In the genomic region with DNA sequence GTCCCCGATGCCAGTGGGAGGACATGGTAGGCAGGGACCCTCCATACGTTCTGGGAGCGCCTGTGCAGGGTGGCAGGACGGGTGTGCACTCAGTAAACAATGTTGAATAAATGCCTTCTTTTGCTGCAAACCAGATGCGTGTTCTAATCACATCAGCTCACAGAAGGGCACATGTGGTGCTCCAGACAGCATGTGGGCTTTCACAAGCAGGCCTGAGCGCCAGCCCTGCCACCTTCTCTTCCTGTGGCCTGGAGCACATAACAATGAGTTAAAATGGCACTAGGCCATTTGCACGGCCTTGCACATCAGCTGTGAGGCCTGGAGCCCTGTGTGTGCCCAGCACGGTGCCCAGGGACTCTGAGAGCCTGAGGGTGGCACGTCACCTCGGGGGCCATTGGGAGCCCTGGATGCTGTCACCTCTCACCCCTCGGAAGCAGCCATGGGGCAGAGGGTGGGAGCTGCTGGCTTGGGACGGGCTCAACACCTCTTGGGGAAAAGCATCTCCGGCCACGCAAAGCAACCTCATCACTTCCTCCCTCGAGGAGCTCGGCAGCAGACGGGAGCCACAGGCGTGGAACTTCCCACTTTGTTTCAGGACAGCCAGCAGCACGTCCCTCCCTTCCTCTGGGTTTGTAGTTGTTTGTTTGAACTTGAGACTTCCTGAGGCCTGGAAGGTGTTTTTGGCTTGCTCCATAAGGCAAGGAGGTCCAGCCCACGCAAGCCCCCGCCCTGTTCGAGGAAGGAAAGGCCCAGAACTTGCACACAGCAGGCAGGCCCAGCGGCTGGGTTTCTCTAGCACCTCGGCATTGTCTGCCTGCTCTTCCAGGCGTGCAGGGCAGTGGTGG, we compare ENCODE assay signal across 2 cellular contexts.
TF ChIP-seq lines count a peak whose summit lies in the region.

No MANE protein-coding gene starts in this region.

TF ChIP-seq in SK-N-SH, 30 proteins besides CTCF, POLR2A, EP300 and RAD21:
- TF ChIP-seq FOXJ3 (CRISPR knock-in tag; IDR thresholded peaks at IDR 0.05) (0 out of 2 replicates have a peak, but pooled peaks have one; percentile 7), MXI1 (IDR thresholded peaks at IDR 0.05; ENCODE audit: low read depth, low read length) (peak; percentile 82), RXRA (IDR thresholded peaks at IDR 0.05; ENCODE audit: borderline replicate concordance, low read depth) (no peak), FOXM1 (IDR thresholded peaks at IDR 0.05; ENCODE audit: low read depth) (no peak)

TF ChIP-seq in SK-N-SH treated with all-trans-retinoic acid at 6 μM for 48 hours, 23 proteins besides CTCF, POLR2A, EP300 and RAD21:
- TF ChIP-seq ZNF8 (CRISPR knock-in tag; IDR thresholded peaks at IDR 0.05) (no peak), CSDC2 (CRISPR knock-in tag; IDR thresholded peaks at IDR 0.05) (no peak), TOX (CRISPR knock-in tag; IDR thresholded peaks at IDR 0.05; ENCODE audit: borderline replicate concordance) (no peak), PPARA (CRISPR knock-in tag; IDR thresholded peaks at IDR 0.05; ENCODE audit: borderline replicate concordance) (no peak), ZFP30 (CRISPR knock-in tag; IDR thresholded peaks at IDR 0.05) (no peak), ZNF565 (CRISPR knock-in tag; conservative IDR thresholded peaks at IDR 0.05; ENCODE audit: low read depth) (no peak), GLIS3 (CRISPR knock-in tag; IDR thresholded peaks at IDR 0.05) (no peak), ZC3H10 (CRISPR knock-in tag; IDR thresholded peaks at IDR 0.05) (no peak), ARNTL (CRISPR knock-in tag; IDR thresholded peaks at IDR 0.05; ENCODE audit: borderline replicate concordance, low read depth) (no peak), RARB (CRISPR knock-in tag; IDR thresholded peaks at IDR 0.05) (no peak), SNAI2 (CRISPR knock-in tag; IDR thresholded peaks at IDR 0.05) (no peak), OSR1 (CRISPR knock-in tag; IDR thresholded peaks at IDR 0.05) (no peak), ESRRG (CRISPR knock-in tag; IDR thresholded peaks at IDR 0.05) (no peak), ISL1 (CRISPR knock-in tag; IDR thresholded peaks at IDR 0.05) (no peak), TCF4 (CRISPR knock-in tag; IDR thresholded peaks at IDR 0.05; ENCODE audit: borderline replicate concordance) (no peak)
- TF ChIP-seq, protein P1, sequence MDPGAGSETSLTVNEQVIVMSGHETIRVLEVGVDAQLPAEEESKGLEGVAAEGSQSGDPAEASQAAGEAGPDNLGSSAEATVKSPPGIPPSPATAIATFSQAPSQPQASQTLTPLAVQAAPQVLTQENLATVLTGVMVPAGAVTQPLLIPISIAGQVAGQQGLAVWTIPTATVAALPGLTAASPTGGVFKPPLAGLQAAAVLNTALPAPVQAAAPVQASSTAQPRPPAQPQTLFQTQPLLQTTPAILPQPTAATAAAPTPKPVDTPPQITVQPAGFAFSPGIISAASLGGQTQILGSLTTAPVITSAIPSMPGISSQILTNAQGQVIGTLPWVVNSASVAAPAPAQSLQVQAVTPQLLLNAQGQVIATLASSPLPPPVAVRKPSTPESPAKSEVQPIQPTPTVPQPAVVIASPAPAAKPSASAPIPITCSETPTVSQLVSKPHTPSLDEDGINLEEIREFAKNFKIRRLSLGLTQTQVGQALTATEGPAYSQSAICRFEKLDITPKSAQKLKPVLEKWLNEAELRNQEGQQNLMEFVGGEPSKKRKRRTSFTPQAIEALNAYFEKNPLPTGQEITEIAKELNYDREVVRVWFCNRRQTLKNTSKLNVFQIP (CRISPR knock-in tag; IDR thresholded peaks at IDR 0.05; ENCODE audit: borderline replicate concordance, low read depth) = no peak
- TF ChIP-seq, protein P2, sequence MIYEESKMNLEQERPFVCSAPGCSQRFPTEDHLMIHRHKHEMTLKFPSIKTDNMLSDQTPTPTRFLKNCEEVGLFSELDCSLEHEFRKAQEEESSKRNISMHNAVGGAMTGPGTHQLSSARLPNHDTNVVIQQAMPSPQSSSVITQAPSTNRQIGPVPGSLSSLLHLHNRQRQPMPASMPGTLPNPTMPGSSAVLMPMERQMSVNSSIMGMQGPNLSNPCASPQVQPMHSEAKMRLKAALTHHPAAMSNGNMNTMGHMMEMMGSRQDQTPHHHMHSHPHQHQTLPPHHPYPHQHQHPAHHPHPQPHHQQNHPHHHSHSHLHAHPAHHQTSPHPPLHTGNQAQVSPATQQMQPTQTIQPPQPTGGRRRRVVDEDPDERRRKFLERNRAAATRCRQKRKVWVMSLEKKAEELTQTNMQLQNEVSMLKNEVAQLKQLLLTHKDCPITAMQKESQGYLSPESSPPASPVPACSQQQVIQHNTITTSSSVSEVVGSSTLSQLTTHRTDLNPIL (CRISPR knock-in tag; IDR thresholded peaks at IDR 0.05; ENCODE audit: low read depth) = no peak
- TF ChIP-seq, protein P3, sequence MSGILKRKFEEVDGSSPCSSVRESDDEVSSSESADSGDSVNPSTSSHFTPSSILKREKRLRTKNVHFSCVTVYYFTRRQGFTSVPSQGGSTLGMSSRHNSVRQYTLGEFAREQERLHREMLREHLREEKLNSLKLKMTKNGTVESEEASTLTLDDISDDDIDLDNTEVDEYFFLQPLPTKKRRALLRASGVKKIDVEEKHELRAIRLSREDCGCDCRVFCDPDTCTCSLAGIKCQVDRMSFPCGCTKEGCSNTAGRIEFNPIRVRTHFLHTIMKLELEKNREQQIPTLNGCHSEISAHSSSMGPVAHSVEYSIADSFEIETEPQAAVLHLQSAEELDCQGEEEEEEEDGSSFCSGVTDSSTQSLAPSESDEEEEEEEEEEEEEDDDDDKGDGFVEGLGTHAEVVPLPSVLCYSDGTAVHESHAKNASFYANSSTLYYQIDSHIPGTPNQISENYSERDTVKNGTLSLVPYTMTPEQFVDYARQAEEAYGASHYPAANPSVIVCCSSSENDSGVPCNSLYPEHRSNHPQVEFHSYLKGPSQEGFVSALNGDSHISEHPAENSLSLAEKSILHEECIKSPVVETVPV (CRISPR knock-in tag; IDR thresholded peaks at IDR 0.05) = no peak
- TF ChIP-seq, protein P4, sequence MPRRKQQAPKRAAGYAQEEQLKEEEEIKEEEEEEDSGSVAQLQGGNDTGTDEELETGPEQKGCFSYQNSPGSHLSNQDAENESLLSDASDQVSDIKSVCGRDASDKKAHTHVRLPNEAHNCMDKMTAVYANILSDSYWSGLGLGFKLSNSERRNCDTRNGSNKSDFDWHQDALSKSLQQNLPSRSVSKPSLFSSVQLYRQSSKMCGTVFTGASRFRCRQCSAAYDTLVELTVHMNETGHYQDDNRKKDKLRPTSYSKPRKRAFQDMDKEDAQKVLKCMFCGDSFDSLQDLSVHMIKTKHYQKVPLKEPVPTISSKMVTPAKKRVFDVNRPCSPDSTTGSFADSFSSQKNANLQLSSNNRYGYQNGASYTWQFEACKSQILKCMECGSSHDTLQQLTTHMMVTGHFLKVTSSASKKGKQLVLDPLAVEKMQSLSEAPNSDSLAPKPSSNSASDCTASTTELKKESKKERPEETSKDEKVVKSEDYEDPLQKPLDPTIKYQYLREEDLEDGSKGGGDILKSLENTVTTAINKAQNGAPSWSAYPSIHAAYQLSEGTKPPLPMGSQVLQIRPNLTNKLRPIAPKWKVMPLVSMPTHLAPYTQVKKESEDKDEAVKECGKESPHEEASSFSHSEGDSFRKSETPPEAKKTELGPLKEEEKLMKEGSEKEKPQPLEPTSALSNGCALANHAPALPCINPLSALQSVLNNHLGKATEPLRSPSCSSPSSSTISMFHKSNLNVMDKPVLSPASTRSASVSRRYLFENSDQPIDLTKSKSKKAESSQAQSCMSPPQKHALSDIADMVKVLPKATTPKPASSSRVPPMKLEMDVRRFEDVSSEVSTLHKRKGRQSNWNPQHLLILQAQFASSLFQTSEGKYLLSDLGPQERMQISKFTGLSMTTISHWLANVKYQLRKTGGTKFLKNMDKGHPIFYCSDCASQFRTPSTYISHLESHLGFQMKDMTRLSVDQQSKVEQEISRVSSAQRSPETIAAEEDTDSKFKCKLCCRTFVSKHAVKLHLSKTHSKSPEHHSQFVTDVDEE (CRISPR knock-in tag; IDR thresholded peaks at IDR 0.05) = no peak
